In genomic region chr10:35561670-35562069, GRCh38 we compare ENCODE assay signal across 19 cellular contexts. TPM values are rescaled to one million over a fixed set of nuclear protein-coding genes. Genes with fewer than 3 reads are reported as not detected.
A peak's percentile ranks its signal among the peaks of the same experiment; 100 is the strongest.
DNase-seq lines count a peak whose midpoint lies in the region; ATAC-seq and TF ChIP-seq lines count a peak whose summit lies in the region.
"Had no signal": no experiment of that assay in that cellular context is flagged by ENCODE, and none has a peak within 500 bp of the region (broad histone marks: within the 10 kb centered on the region; RNA-seq: fewer than 3 reads in every experiment).

No MANE protein-coding gene starts in this region.

- H3K4me3 Mint-ChIP-seq in CD4-positive, alpha-beta memory T cell, result no peak overlapping the region
- H3K4me3 Mint-ChIP-seq: effector memory CD8-positive, alpha-beta T cell; naive B cell had no signal

- 38 to 58% (median 47%) methylated on average over 5 of the region's 5 CpGs for WGBS in psoas muscle, 3 donors

- H3K36me3 ChIP-seq in CD4-positive, alpha-beta memory T cell (ENCODE audit: insufficient read depth, low read length), result peaks cover 11% of the 10 kb centered on the region
- peaks cover 2 to 7% of the 10 kb centered on the region in 2 donors for H3K36me3 ChIP-seq in psoas muscle (ENCODE audit: insufficient read depth in 1 of 2, low read depth in 1 of 2)
- H3K36me3 ChIP-seq: thoracic aorta had no signal

- H3K27me3 Mint-ChIP-seq in CD4-positive, alpha-beta memory T cell, result no peaks in the 10 kb centered on the region
- H3K27me3 Mint-ChIP-seq: effector memory CD8-positive, alpha-beta T cell; naive B cell had no signal

- no peak overlapping the region for H3K4me3 ChIP-seq in CD4-positive, alpha-beta memory T cell (ENCODE audit: low read length in 2 of 2)
- no peak overlapping the region for H3K4me3 ChIP-seq in psoas muscle
- H3K4me3 ChIP-seq: thoracic aorta had no signal

- POLR2A ChIA-PET in CD4-positive, alpha-beta memory T cell (lab: Charles Lee; ENCODE audit: partially characterized antibody), result no interaction called here

- H3K9me3 ChIP-seq in CD4-positive, alpha-beta memory T cell (ENCODE audit: control insufficient read depth in 1 of 2, low read length in 2 of 2), result no peaks in the 10 kb centered on the region
- H3K9me3 ChIP-seq in psoas muscle, result no peaks in the 10 kb centered on the region
- H3K9me3 ChIP-seq: thoracic aorta had no signal

- intact Hi-C loops in CD4-positive, alpha-beta memory T cell (cut with micrococcal nuclease), result loop anchor here (2.0 kb wide), 2 partner anchors 225 to 441 kb away; partner anchors contain the start of gene CCNY
- intact Hi-C loops in psoas muscle (cut with DNase I), result loop anchor here (5.0 to 10.0 kb wide), 2 partner anchors 229 to 437 kb away; partner anchors contain the start of gene CREM (in 1 of the 2)

- no peaks in the 10 kb centered on the region for H3K4me1 ChIP-seq in CD4-positive, alpha-beta memory T cell (ENCODE audit: insufficient read depth, low read length)
- peaks cover 41% of the 10 kb centered on the region for H3K4me1 ChIP-seq in psoas muscle

- CTCF ChIA-PET in CD4-positive, alpha-beta memory T cell (lab: Charles Lee; ENCODE audit: partially characterized antibody), result interaction anchor here (1.5 to 4.7 kb wide), 4 partner anchors 18 to 322 kb away, joined by 3 to 24 read pairs (median 6); no protein-coding TSS in a partner anchor

- peaks cover 42 to 47% of the 10 kb centered on the region in 2 donors for H3K36me3 Mint-ChIP-seq in CD4-positive, alpha-beta memory T cell

- no peak for TF ChIP-seq CTCF in psoas muscle (IDR thresholded peaks at IDR 0.05)

- peaks cover 5 to 9% (median 7%) of the 10 kb centered on the region in 4 donors for H3K4me1 Mint-ChIP-seq in CD4-positive, alpha-beta memory T cell

- ATAC-seq in psoas muscle (peak; percentile 65 to 69 (median 67)), GM19351 (IDR thresholded peaks at IDR 0.05; ENCODE audit: unreplicated experiment) (no peak)
- ATAC-seq: effector memory CD8-positive, alpha-beta T cell; HCT116 had no signal

- no peak for DNase-seq in CD4-positive, alpha-beta memory T cell
- DNase-seq in hippocampal formation (lab: John Stamatoyannopoulos, UW) (peak; percentile 9 to 28), psoas muscle (peak in 1 of 2 donors; percentile 56), NCI-H526 treated with DMSO at 0.1 percent for 48 hours (lab: John Stamatoyannopoulos, UW) (no peak)
- DNase-seq in activated effector memory CD4-positive, alpha-beta T cell treated with anti-CD3 and anti-CD28 coated beads, Interleukin-2, amount 50 U/mL, for 16 hours, result no peak
- DNase-seq: cerebellar nuclear complex; DND-41; effector memory CD8-positive, alpha-beta T cell; naive B cell; NCI-H1105; NCI-H510A treated with DMSO at 0.1 percent for 48 hours; stimulated activated CD4-positive, alpha-beta T cell treated with anti-CD3 and anti-CD28 coated beads, Interleukin-12 subunit alpha, Interleukin-12 subunit beta, amount 100 ng/mL, for 4 hours had no signal

- H3K27me3 ChIP-seq in CD4-positive, alpha-beta memory T cell (ENCODE audit: insufficient read depth, low read length), result no peaks in the 10 kb centered on the region
- H3K27me3 ChIP-seq in psoas muscle (ENCODE audit: insufficient read depth in 3 of 3, low read length in 2 of 3), result no peaks in the 10 kb centered on the region

- H3K27ac ChIP-seq in CD4-positive, alpha-beta memory T cell (ENCODE audit: low read depth, low read length), result no peak overlapping the region
- H3K27ac ChIP-seq in cingulate gyrus (ENCODE audit: low read depth, low read length) (peak overlapping the region; percentile 11), psoas muscle (peak overlapping the region; percentile 19)
- H3K27ac ChIP-seq: thoracic aorta, VCaP had no signal

- H3K9me3 Mint-ChIP-seq in CD4-positive, alpha-beta memory T cell, result peaks cover 0 to 2% (median 0%) of the 10 kb centered on the region in 8 donors
- H3K9me3 Mint-ChIP-seq: effector memory CD8-positive, alpha-beta T cell; naive B cell had no signal

- H3K27ac Mint-ChIP-seq in CD4-positive, alpha-beta memory T cell, result peak overlapping the region in 4 of 7 donors; percentile 20 to 66 (median 52)

RNA-seq across cellular contexts. Expression of gene GJD4, which starts 43.5 kb away (rescaled TPM):
- under 1 TPM in 1 of 2 experiments, not detected in 1; 0.20 TPM for total RNA-seq in CD4-positive, alpha-beta memory T cell
- not detected for polyA plus RNA-seq in CD4-positive, alpha-beta memory T cell
- not detected for total RNA-seq in psoas muscle
- under 1 TPM in 1 of 3 donors, not detected in 2; 0.03 TPM for polyA plus RNA-seq in psoas muscle
- total RNA-seq: activated CD8-positive, alpha-beta memory T cell treated with anti-CD3 and anti-CD28 coated beads for 36 hours; lung microvascular endothelial cell; thoracic aorta had no signal

Comparison
In these comparisons a context has a peak if more than half of its experiments do, and no peak if none do; other contexts are left out.
1. DNase-seq: peak in hippocampal formation (2 of 2); none in CD4-positive, alpha-beta memory T cell (0 of 5), NCI-H526 treated with DMSO at 0.1 percent for 48 hours (single experiment) and activated effector memory CD4-positive, alpha-beta T cell treated with anti-CD3 and anti-CD28 coated beads, Interleukin-2, amount 50 U/mL, for 16 hours (single experiment).